2 cellular contexts compared by ENCODE assay signal in the genomic region with DNA sequence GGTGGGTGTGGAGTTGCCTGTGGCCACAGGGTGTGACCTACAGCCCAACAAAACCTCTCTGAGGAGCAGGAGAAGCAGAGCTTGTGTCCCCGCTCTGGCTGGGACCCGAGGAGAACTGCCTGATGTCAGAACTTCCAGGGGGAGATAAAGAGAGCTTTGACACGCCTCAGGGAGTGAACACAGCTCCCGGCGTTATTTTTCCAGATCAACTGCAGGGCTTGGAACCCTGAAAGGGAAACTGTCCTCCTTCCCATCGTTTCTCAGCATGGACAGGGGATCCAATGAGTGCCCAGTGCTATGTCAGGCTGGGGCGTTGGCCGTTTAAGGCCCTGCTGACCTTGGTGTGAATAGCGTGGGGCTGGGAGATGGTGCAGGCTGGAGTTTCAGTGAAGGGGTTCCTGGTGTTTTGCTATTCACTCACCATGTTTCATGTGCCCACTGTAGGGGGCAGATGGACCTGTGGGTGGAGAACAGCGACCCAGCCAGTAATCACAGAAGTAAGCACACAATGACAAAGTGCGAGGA.
TF ChIP-seq lines count a peak whose summit lies in the region.

No MANE protein-coding gene starts in this region.

TF ChIP-seq in HepG2, 621 proteins besides CTCF, POLR2A, EP300 and RAD21:
- TF ChIP-seq XRCC5 (optimal IDR thresholded peaks at IDR 0.05; ENCODE audit: low read length) = no peak
- TF ChIP-seq KAT8 (CRISPR knock-in tag; IDR thresholded peaks at IDR 0.05) = no peak
- no peak for TF ChIP-seq ZNF652 (CRISPR knock-in tag; IDR thresholded peaks at IDR 0.05; ENCODE audit: borderline replicate concordance, low read depth)
- TF ChIP-seq, protein P1, sequence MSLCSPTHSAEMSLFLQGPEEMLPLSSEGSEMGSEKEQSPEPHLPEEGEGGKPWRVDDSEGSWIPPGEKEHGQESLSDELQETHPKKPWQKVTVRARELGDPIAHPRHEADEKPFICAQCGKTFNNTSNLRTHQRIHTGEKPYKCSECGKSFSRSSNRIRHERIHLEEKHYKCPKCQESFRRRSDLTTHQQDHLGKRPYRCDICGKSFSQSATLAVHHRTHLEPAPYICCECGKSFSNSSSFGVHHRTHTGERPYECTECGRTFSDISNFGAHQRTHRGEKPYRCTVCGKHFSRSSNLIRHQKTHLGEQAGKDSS (CRISPR knock-in tag; IDR thresholded peaks at IDR 0.05; ENCODE audit: borderline replicate concordance, low read depth) = no peak
TF ChIP-seq in HepG2: peak in this region for 0.

TF ChIP-seq in H1, 55 proteins besides CTCF, POLR2A, EP300 and RAD21:
- TF ChIP-seq HDAC6 (IDR thresholded peaks at IDR 0.05; ENCODE audit: low read depth, low read length) = no peak
